In genomic region chr7:129577881-129578462, GRCh38 we compare ENCODE assay signal across 29 cellular contexts.
"Had no signal": no experiment of that assay in that cellular context is flagged by ENCODE, and none has a peak within 500 bp of the region (broad histone marks: within the 10 kb centered on the region; RNA-seq: fewer than 3 reads in every experiment).

No MANE protein-coding gene starts in this region.

- H3K4me3 ChIP-seq: ovary, psoas muscle, skin epidermis, smooth muscle cell, spleen, thoracic aorta, thyroid gland, transverse colon, upper lobe of right lung, uterus had no signal

- ATAC-seq: naive thymus-derived CD8-positive, alpha-beta T cell; natural killer cell treated with Interleukin-12 subunit alpha and Interleukin-12 subunit beta and Interleukin-15 and Interleukin-18, amount 100 ng/mL, for 72 hours; psoas muscle; right cardiac atrium; sciatic nerve; stimulated activated memory B cell treated with anti-CD40 and anti-IgM and Interleukin-4, amounts not matched to agents 10 μg/mL and 1 μg/mL and 100 μg/mL, for 72 hours; stimulated activated naive CD8-positive, alpha-beta T cell treated with anti-CD3 and anti-CD28 coated beads, Interleukin-15, amount 100 ng/mL, for 72 hours; stimulated activated naive CD8-positive, alpha-beta T cell treated with anti-CD3 and anti-CD28 coated beads, Interleukin-15, Interleukin-2, amounts not matched to agents 100 U/mL and 50 U/mL, for 24 hours; upper lobe of right lung had no signal

- DNase-seq: naive B cell; naive thymus-derived CD8-positive, alpha-beta T cell; nephron progenitor cell; nucleus accumbens; ovary; posterior cingulate gyrus; psoas muscle; right cardiac atrium; spleen; stimulated activated CD4-positive, alpha-beta T cell treated with anti-CD3 and anti-CD28 coated beads, Interleukin-12 subunit alpha, Interleukin-12 subunit beta, amount 100 ng/mL, for 4 hours; stimulated activated CD4-positive, alpha-beta T cell treated with anti-CD3 and anti-CD28 coated beads, Interleukin-1b, Interleukin-23, amount 100 ng/mL, for 48 hours; stimulated activated CD4-positive, alpha-beta T cell treated with anti-CD3 and anti-CD28 coated beads, Interleukin-4, amount 100 ng/mL, for 1 hour; stimulated activated CD4-positive, alpha-beta T cell treated with anti-CD3 and anti-CD28 coated beads, Interleukin-4, amount 100 ng/mL, for 4 hours; stimulated activated CD8-positive, alpha-beta memory T cell treated with anti-CD3 and anti-CD28 coated beads, Interleukin-4, amount 100 ng/mL, for 48 hours; stimulated activated naive CD4-positive, alpha-beta T cell; stimulated activated naive CD8-positive, alpha-beta T cell treated with anti-CD3 and anti-CD28 coated beads, Interleukin-15, amount 100 ng/mL, for 72 hours; stimulated activated naive CD8-positive, alpha-beta T cell treated with anti-CD3 and anti-CD28 coated beads, Interleukin-15, Interleukin-2, amounts not matched to agents 100 U/mL and 50 U/mL, for 24 hours; thyroid gland; transverse colon; upper lobe of right lung; uterus had no signal

- H3K9me3 ChIP-seq: neutrophil, psoas muscle, thyroid gland, uterus had no signal

- H3K9ac ChIP-seq: parathyroid adenoma had no signal

- H3K79me2 ChIP-seq: parathyroid adenoma had no signal

- H3K4me1 ChIP-seq: parathyroid adenoma, psoas muscle, spleen, thyroid gland, transverse colon, upper lobe of right lung, uterus had no signal

- H3K36me3 ChIP-seq: neutrophil, ovary, spleen, thoracic aorta, thyroid gland, transverse colon, upper lobe of right lung, uterus had no signal

- H3K4me2 ChIP-seq: smooth muscle cell had no signal

- H2AFZ ChIP-seq: parathyroid adenoma had no signal

- H3K27ac ChIP-seq: neutrophil, ovary, parathyroid adenoma, psoas muscle, skin epidermis, spleen, thoracic aorta, thyroid gland, transverse colon, upper lobe of right lung, uterus had no signal

- H3K27me3 ChIP-seq: neutrophil, ovary, spleen, thyroid gland, transverse colon, upper lobe of right lung, uterus had no signal
